11 cellular contexts compared by ENCODE assay signal in the genomic region with DNA sequence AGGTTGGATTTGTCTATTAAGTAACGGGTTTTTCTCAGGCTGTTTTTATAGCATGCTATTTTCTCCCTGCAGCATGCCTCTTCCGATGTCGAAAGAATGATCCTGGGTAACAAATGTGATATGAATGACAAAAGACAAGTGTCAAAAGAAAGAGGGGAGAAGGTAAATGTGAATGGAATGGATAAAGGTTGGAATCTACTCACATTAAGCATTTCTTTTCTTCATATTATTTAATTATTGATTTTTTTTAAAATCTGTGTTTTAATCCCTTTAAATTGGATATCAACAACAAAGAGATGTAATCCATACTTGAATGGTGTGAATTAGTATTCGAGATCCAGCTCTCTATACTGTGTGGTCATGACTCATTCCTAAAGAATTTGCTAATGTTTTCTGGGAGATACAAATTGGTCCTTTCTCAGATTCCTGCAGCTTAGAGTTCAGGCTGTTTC. TPM values are rescaled to one million over a fixed set of nuclear protein-coding genes. Genes with fewer than 3 reads are reported as not detected.
A peak's percentile ranks its signal among the peaks of the same experiment; 100 is the strongest.
DNase-seq lines count a peak whose midpoint lies in the region; ATAC-seq, FAIRE-seq and TF ChIP-seq lines count a peak whose summit lies in the region.
"Had no signal": no experiment of that assay in that cellular context is flagged by ENCODE, and none has a peak within 500 bp of the region (broad histone marks: within the 10 kb centered on the region; RNA-seq: fewer than 3 reads in every experiment).

No MANE protein-coding gene starts in this region.

- no peak overlapping the region for H3K4me2 ChIP-seq in K562 (ENCODE audit: insufficient read depth, low read length)

- CTCF ChIA-PET in K562 (lab: Yijun Ruan, JAX; ENCODE audit: low intra/inter-chr PET ratio), result no interaction called here

- DNase-seq in AG20443 (ENCODE audit: low spot score) (peak; percentile 67), K562 (ENCODE audit: extremely low read depth in 1 of 4, low spot score in 3 of 4) (peak in 2 of 4 experiments; percentile 27 to 30), kidney tubule cell (ENCODE audit: low spot score) (peak; percentile 73), esophagus squamous epithelium (lab: John Stamatoyannopoulos, UW) (no peak), KG1 (lab: John Stamatoyannopoulos, UW) (no peak), GM19240 (ENCODE audit: insufficient read length, low spot score) (no peak)
- no peak for DNase-seq in activated T-cell treated with anti-CD3 and anti-CD28 coated beads, Interleukin-2, amount 50 U/mL, for 48 hours
- DNase-seq: activated naive CD4-positive, alpha-beta T cell treated with anti-CD3 and anti-CD28 coated beads for 36 hours; right cardiac atrium had no signal

- H3K27ac ChIP-seq in HUES48 (ENCODE audit: low read depth, low read length), result peak overlapping the region; percentile 96
- H3K27ac ChIP-seq in K562 (ENCODE audit: extremely low read depth, low read depth, low read length), result no peak overlapping the region
- no peak overlapping the region for H3K27ac ChIP-seq in esophagus squamous epithelium

- TF ChIP-seq POLR2A in K562 (conservative IDR thresholded peaks at IDR 0.05), result no peak
- TF ChIP-seq POLR2A in esophagus squamous epithelium (IDR thresholded peaks at IDR 0.05), result no peak

- no peaks in the 10 kb centered on the region for H3K9me1 ChIP-seq in K562 (ENCODE audit: control insufficient read depth, insufficient read depth, low read length)

- no peak for TF ChIP-seq CTCF in K562 (IDR thresholded peaks at IDR 0.05 in 2 of 3, conservative IDR thresholded peaks at IDR 0.05 in 1 of 3; ENCODE audit: insufficient read depth in 2 of 3, low read depth in 1 of 3, low read length in 3 of 3)
- no peak for TF ChIP-seq CTCF in esophagus squamous epithelium (IDR thresholded peaks at IDR 0.05)

- ATAC-seq in K562, result no peak
- ATAC-seq: right cardiac atrium had no signal

- H3K4me3 ChIP-seq in HUES48 (ENCODE audit: low read depth, low read length) (peak overlapping the region; percentile 12; the same call in 1 of the 2 replicates), K562 (no peak overlapping the region), esophagus squamous epithelium (no peak overlapping the region)

- H3K27me3 ChIP-seq in HUES48 (ENCODE audit: control insufficient read depth, insufficient read depth, low read length), result no peaks in the 10 kb centered on the region
- no peaks in the 10 kb centered on the region for H3K27me3 ChIP-seq in K562 (ENCODE audit: control insufficient read depth in 2 of 2, insufficient read depth in 2 of 2, low read length in 2 of 2)
- no peaks in the 10 kb centered on the region for H3K27me3 ChIP-seq in esophagus squamous epithelium

- no peaks in the 10 kb centered on the region; the same call in 2 of the 3 replicates for H3K79me2 ChIP-seq in K562 (ENCODE audit: control insufficient read depth, insufficient read depth, low read length)

- TF ChIP-seq RAD21 in K562 (CRISPR knock-in tag; conservative IDR thresholded peaks at IDR 0.05 in 1 of 2, IDR thresholded peaks at IDR 0.05 in 1 of 2), result no peak

- H3K36me3 ChIP-seq in HUES48 (ENCODE audit: control insufficient read depth, insufficient read depth, low read length), result peaks cover 27% of the 10 kb centered on the region
- H3K36me3 ChIP-seq in K562 (ENCODE audit: control insufficient read depth, insufficient read depth, low read length), result peaks cover 57% of the 10 kb centered on the region
- peaks cover 0 to 60% (median 3%) of the 10 kb centered on the region in 3 donors for H3K36me3 ChIP-seq in esophagus squamous epithelium

- BruUV-seq in K562 (replicated peaks; lab: Mats Ljungman, UMichigan), result no TSS peak

- in situ Hi-C loops in K562 (cut with MboI), result no loop called here

- FAIRE-seq in K562 (lab: Jason Lieb, UNC), result no peak
- FAIRE-seq: D721Med had no signal

- WGBS in K562 (ENCODE audit: insufficient coverage, low coverage, missing lambda C conversion rate), result 62% methylated on average over 4 of the region's 4 CpGs
- WGBS in esophagus squamous epithelium, 2 donors, result 38 to 41% methylated on average over 4 of the region's 4 CpGs

- no peak overlapping the region for H2AFZ ChIP-seq in K562 (ENCODE audit: low read depth, low read length)

- no peak overlapping the region for H3K9ac ChIP-seq in HUES48 (ENCODE audit: low read depth, low read length)
- no peak overlapping the region for H3K9ac ChIP-seq in K562 (ENCODE audit: insufficient read depth in 1 of 2, low read depth in 2 of 2, low read length in 2 of 2)

- intact Hi-C loops in K562 (cut with micrococcal nuclease) (no loop called here), esophagus squamous epithelium (cut with DNase I) (no loop called here)

- no peaks in the 10 kb centered on the region for H3K9me3 ChIP-seq in HUES48 (ENCODE audit: control insufficient read depth, insufficient read depth, low read length)
- no peaks in the 10 kb centered on the region for H3K9me3 ChIP-seq in K562 (replicated peaks; ENCODE audit: control insufficient read depth, insufficient read depth, low read depth, low read length)
- no peaks in the 10 kb centered on the region for H3K9me3 ChIP-seq in esophagus squamous epithelium

- peaks cover 25% of the 10 kb centered on the region for H3K4me1 ChIP-seq in HUES48 (ENCODE audit: control insufficient read depth, insufficient read depth, low read length)
- no peaks in the 10 kb centered on the region for H3K4me1 ChIP-seq in K562 (replicated peaks in 1 of 2; ENCODE audit: control insufficient read depth in 2 of 2, insufficient read depth in 2 of 2, low read length in 2 of 2)
- peaks cover 0 to 16% (median 0%) of the 10 kb centered on the region in 3 donors for H3K4me1 ChIP-seq in esophagus squamous epithelium

- no peak for TF ChIP-seq EP300 in K562 (IDR thresholded peaks at IDR 0.05; ENCODE audit: low read length)

- POLR2A ChIA-PET in K562 (lab: Yijun Ruan, JAX), result interaction anchor here (0.6 to 1.7 kb wide), 4 partner anchors 8 to 897 kb away, joined by 3 to 8 read pairs (median 4); no protein-coding TSS in a partner anchor

- no peaks in the 10 kb centered on the region for H4K20me1 ChIP-seq in K562 (replicated peaks; ENCODE audit: control insufficient read depth, insufficient read depth, low read length)

TF ChIP-seq in K562, 482 proteins besides CTCF, POLR2A, EP300 and RAD21 (continues in another document):
- TF ChIP-seq HDAC6 (IDR thresholded peaks at IDR 0.05; ENCODE audit: low read depth, low read length), result no peak
- TF ChIP-seq CHD4 (IDR thresholded peaks at IDR 0.05; ENCODE audit: insufficient read depth, insufficient replicate concordance, low read depth, low read length, poor library complexity, severe bottlenecking), result no peak
- no peak for TF ChIP-seq KLF13 (tag; IDR thresholded peaks at IDR 0.05; ENCODE audit: borderline replicate concordance, low read depth)
- TF ChIP-seq, protein P1, sequence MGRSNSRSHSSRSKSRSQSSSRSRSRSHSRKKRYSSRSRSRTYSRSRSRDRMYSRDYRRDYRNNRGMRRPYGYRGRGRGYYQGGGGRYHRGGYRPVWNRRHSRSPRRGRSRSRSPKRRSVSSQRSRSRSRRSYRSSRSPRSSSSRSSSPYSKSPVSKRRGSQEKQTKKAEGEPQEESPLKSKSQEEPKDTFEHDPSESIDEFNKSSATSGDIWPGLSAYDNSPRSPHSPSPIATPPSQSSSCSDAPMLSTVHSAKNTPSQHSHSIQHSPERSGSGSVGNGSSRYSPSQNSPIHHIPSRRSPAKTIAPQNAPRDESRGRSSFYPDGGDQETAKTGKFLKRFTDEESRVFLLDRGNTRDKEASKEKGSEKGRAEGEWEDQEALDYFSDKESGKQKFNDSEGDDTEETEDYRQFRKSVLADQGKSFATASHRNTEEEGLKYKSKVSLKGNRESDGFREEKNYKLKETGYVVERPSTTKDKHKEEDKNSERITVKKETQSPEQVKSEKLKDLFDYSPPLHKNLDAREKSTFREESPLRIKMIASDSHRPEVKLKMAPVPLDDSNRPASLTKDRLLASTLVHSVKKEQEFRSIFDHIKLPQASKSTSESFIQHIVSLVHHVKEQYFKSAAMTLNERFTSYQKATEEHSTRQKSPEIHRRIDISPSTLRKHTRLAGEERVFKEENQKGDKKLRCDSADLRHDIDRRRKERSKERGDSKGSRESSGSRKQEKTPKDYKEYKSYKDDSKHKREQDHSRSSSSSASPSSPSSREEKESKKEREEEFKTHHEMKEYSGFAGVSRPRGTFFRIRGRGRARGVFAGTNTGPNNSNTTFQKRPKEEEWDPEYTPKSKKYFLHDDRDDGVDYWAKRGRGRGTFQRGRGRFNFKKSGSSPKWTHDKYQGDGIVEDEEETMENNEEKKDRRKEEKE (IDR thresholded peaks at IDR 0.05; ENCODE audit: borderline replicate concordance in 1 of 2, control insufficient read depth in 1 of 2, low read depth in 2 of 2, low read length in 1 of 2), result no peak
- TF ChIP-seq FOSL1 (tag; conservative IDR thresholded peaks at IDR 0.05), result peak; percentile 83
- peak; percentile 23; the same call in 1 of the 2 replicates for TF ChIP-seq TEAD4 (IDR thresholded peaks at IDR 0.05; ENCODE audit: low read length)
- TF ChIP-seq TEAD4 (CRISPR knock-in tag; IDR thresholded peaks at IDR 0.05; ENCODE audit: borderline replicate concordance), result no peak
- TF ChIP-seq SIN3B (IDR thresholded peaks at IDR 0.05; ENCODE audit: low read depth), result no peak

RNA-seq across cellular contexts. Expression of gene APH1B, which starts 20.9 kb away (rescaled TPM):
- 10.5 and 13.7 TPM in 2 replicates for total RNA-seq in K562 (2011; cell fraction: chromatin; rRNA removed; ENCODE audit: low replicate concordance)
- 7.7 and 8.8 TPM in 2 replicates for total RNA-seq in K562 (2011; cell fraction: nucleolus; rRNA removed)
- 13.9 and 14.7 TPM in 2 replicates for total RNA-seq in K562 (2011; cell fraction: nucleoplasm; rRNA removed)
- total RNA-seq in K562 (2014; rRNA removed) (4.9 and 5.1 TPM in 2 replicates), K562 (2014; rRNA removed; fragmentation: Illumina TruSeq; extraction: Trizol) (9.0 and 9.1 TPM in 2 replicates), K562 (2015; rRNA removed; fragmentation: Illumina TruSeq; extraction: Trizol) (8.9 and 9.6 TPM in 2 replicates), K562 (2021) (9.7 and 10.6 TPM in 2 replicates), esophagus squamous epithelium (1 to 10 TPM in 3 of 4 donors, under 1 TPM in 1; 0.53 to 7.8 (median 3.3) TPM)
- polyA plus RNA-seq in K562 (2011; rRNA removed) (4.8 and 7.0 TPM in 2 replicates), K562 (2014; fragmentation: Illumina TruSeq; extraction: Trizol) (6.1 and 6.9 TPM in 2 replicates), K562 (2014; fragmentation: Nextera tagmentation; extraction: Ambion mirVana) (1 to 10 TPM; 7.0 to 8.7 TPM), K562 (2014; rRNA removed) (6.8 and 7.3 TPM in 2 replicates)
- polyA plus RNA-seq in K562 (2011; cell fraction: cytosol; rRNA removed), result 3.0 and 3.2 TPM in 2 replicates
- polyA plus RNA-seq in K562 (2011; cell fraction: nucleus; rRNA removed), result 7.9 and 9.8 TPM in 2 replicates
- polyA plus RNA-seq in K562 (2012), result 9.1 and 10.8 TPM in 2 replicates
- 4.6 and 6.9 TPM in 2 replicates for polyA minus RNA-seq in K562 (2011; rRNA and poly(A)+ RNA removed)
- polyA minus RNA-seq in K562 (2011; cell fraction: cytosol; rRNA and poly(A)+ RNA removed), result 3.6 and 8.8 TPM in 2 replicates
- 5.0 and 5.1 TPM in 2 replicates for polyA minus RNA-seq in K562 (2011; cell fraction: nucleus; rRNA and poly(A)+ RNA removed)

Comparison
In these comparisons a context has a peak if more than half of its experiments do, and no peak if none do; other contexts are left out.
1. DNase-seq: peak in AG20443 (single experiment) and kidney tubule cell (single experiment); none in activated T-cell treated with anti-CD3 and anti-CD28 coated beads, Interleukin-2, amount 50 U/mL, for 48 hours (0 of 2), esophagus squamous epithelium (single experiment), KG1 (single experiment) and GM19240 (single experiment).